Comparison of ENCODE assay signal across 25 cellular contexts in the genomic region with DNA sequence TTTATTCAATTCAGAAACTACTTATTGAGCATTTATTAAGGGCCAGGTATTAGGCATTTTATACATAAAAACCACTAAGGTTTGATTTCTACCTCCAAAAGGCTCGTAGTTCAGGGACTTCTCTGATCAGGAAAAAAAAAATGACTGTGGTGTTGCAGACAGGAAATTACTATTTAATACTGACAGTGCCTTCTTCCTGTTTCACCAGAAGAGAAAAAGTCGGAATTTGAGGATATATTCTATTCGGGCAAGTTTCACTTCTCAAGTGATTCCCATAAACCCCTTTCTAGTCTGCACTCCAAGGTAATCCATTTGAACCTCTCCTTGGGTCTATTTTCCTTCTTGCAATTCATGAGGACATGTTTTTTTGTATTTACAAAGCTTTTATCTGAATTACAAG. TPM values are rescaled to one million over a fixed set of nuclear protein-coding genes. Genes with fewer than 3 reads are reported as not detected.
DNase-seq lines count a peak whose midpoint lies in the region; ATAC-seq and TF ChIP-seq lines count a peak whose summit lies in the region.
"Had no signal": no experiment of that assay in that cellular context is flagged by ENCODE, and none has a peak within 500 bp of the region (broad histone marks: within the 10 kb centered on the region; RNA-seq: fewer than 3 reads in every experiment).

No MANE protein-coding gene starts in this region.

- POLR2A ChIA-PET in HCT116 (lab: Charles Lee), result no interaction called here

- peak overlapping the region; percentile 87 for H3K27ac Mint-ChIP-seq in memory B cell
- H3K27ac Mint-ChIP-seq: activated naive CD8-positive, alpha-beta T cell; activated T-helper 1 cell treated with anti-CD3 and anti-CD28 coated beads, Interleukin-12 subunit alpha, Interleukin-12 subunit beta, Interleukin-2, Interleukin-4 antibody, amounts not matched to agents 30 ng/mL and 10 ng/mL and 1 ng/mL, durations not matched to agents 14 hours and 24 hours and 36 hours; nephron had no signal

- intact Hi-C loops in HCT116 (cut with micrococcal nuclease), result no loop called here

- CTCF ChIA-PET in HCT116 (lab: Charles Lee), result no interaction called here

- no TSS peak for BruUV-seq in HCT116 (replicated peaks; lab: Mats Ljungman, UMichigan)

- H3K27me3 Mint-ChIP-seq in memory B cell, result no peaks in the 10 kb centered on the region
- H3K27me3 Mint-ChIP-seq: activated naive CD8-positive, alpha-beta T cell had no signal

- TF ChIP-seq RAD21 in HCT116 (IDR thresholded peaks at IDR 0.05; ENCODE audit: low read depth), result no peak

- RAD21 ChIA-PET in HCT116 (lab: Charles Lee; ENCODE audit: low non-redundant PET in 1 of 2, low total read pairs in 2 of 2, uncharacterized antibody in 2 of 2, unreplicated experiment in 2 of 2), result no interaction called here

- peaks cover 23% of the 10 kb centered on the region for H3K4me1 Mint-ChIP-seq in memory B cell
- H3K4me1 Mint-ChIP-seq: nephron had no signal

- H3K36me3 ChIP-seq in BLaER1 (no peaks in the 10 kb centered on the region), HCT116 (ENCODE audit: control insufficient read depth in 1 of 2, insufficient read depth in 2 of 2, low read length in 2 of 2) (no peaks in the 10 kb centered on the region), SU-DHL-6 (ENCODE audit: low read length) (no peaks in the 10 kb centered on the region)
- H3K36me3 ChIP-seq: SJSA1 had no signal

- peak overlapping the region; percentile 29 for H3K4me3 Mint-ChIP-seq in memory B cell
- H3K4me3 Mint-ChIP-seq: activated naive CD8-positive, alpha-beta T cell; activated T-helper 1 cell treated with anti-CD3 and anti-CD28 coated beads, Interleukin-12 subunit alpha, Interleukin-12 subunit beta, Interleukin-2, Interleukin-4 antibody, amounts not matched to agents 30 ng/mL and 10 ng/mL and 1 ng/mL, durations not matched to agents 14 hours and 24 hours and 36 hours; nephron had no signal

- H3K9me3 ChIP-seq in BLaER1 (peaks cover 8% of the 10 kb centered on the region), HCT116 (ENCODE audit: control insufficient read depth in 1 of 2, insufficient read depth in 1 of 2, low read depth in 1 of 2, low read length in 2 of 2) (no peaks in the 10 kb centered on the region), SU-DHL-6 (ENCODE audit: insufficient read depth, low read length) (no peaks in the 10 kb centered on the region)
- H3K9me3 ChIP-seq: body of pancreas, SJSA1 had no signal

- H3K4me2 ChIP-seq in BLaER1, result peak overlapping the region; percentile 94
- H3K4me2 ChIP-seq in HCT116 (ENCODE audit: low read length), result no peak overlapping the region
- H3K4me2 ChIP-seq in SU-DHL-6 (ENCODE audit: low read depth, low read length, poor library complexity, severe bottlenecking), result peak overlapping the region; percentile 22
- H3K4me2 ChIP-seq: hepatocyte had no signal

- H4K20me1 ChIP-seq in BLaER1 (no peaks in the 10 kb centered on the region), HCT116 (ENCODE audit: insufficient read depth) (no peaks in the 10 kb centered on the region), SU-DHL-6 (ENCODE audit: low read depth, low read length) (no peaks in the 10 kb centered on the region)

- ATAC-seq in HCT116 (no peak), memory B cell (ENCODE audit: low read depth) (peak; percentile 23), GM19467 (IDR thresholded peaks at IDR 0.05; ENCODE audit: unreplicated experiment) (no peak), GM21528 (IDR thresholded peaks at IDR 0.05; ENCODE audit: low FRiP score, unreplicated experiment) (no peak)
- ATAC-seq: Panc1 had no signal

- H3K27ac ChIP-seq in BLaER1 (peak overlapping the region; percentile 86), HCT116 (ENCODE audit: low read depth, low read length) (no peak overlapping the region), SU-DHL-6 (ENCODE audit: low read depth, low read length) (no peak overlapping the region)
- H3K27ac ChIP-seq: foreskin keratinocyte, hepatocyte, SJSA1 had no signal

- no peak for TF ChIP-seq CTCF in HCT116 (IDR thresholded peaks at IDR 0.05 in 2 of 3, conservative IDR thresholded peaks at IDR 0.05 in 1 of 3; ENCODE audit: borderline replicate concordance in 1 of 3, insufficient read depth in 1 of 3, low read depth in 2 of 3, low read length in 2 of 3)
- no peak for TF ChIP-seq CTCF in SU-DHL-6 (IDR thresholded peaks at IDR 0.05; ENCODE audit: insufficient read depth, low read length, poor library complexity, severe bottlenecking)

- H3F3A ChIP-seq in SU-DHL-6 (ENCODE audit: insufficient read depth), result no peaks in the 10 kb centered on the region

- no peaks in the 10 kb centered on the region for H3K9me3 Mint-ChIP-seq in memory B cell
- H3K9me3 Mint-ChIP-seq: activated T-helper 1 cell treated with anti-CD3 and anti-CD28 coated beads, Interleukin-12 subunit alpha, Interleukin-12 subunit beta, Interleukin-2, Interleukin-4 antibody, amounts not matched to agents 30 ng/mL and 10 ng/mL and 1 ng/mL, durations not matched to agents 14 hours and 24 hours and 36 hours; nephron had no signal

- H3K4me3 ChIP-seq in BLaER1 (peak overlapping the region; percentile 68), HCT116 (replicated peaks in 1 of 2; ENCODE audit: low read depth in 1 of 2, low read length in 2 of 2) (no peak overlapping the region), SU-DHL-6 (ENCODE audit: insufficient read depth, low read length, poor library complexity, severe bottlenecking) (no peak overlapping the region)
- H3K4me3 ChIP-seq: body of pancreas, hepatocyte, SJSA1 had no signal

- no peaks in the 10 kb centered on the region for H3K79me2 ChIP-seq in HCT116 (ENCODE audit: insufficient read depth, low read length)
- H3K79me2 ChIP-seq in SU-DHL-6 (ENCODE audit: insufficient read depth, low read length), result no peaks in the 10 kb centered on the region
- H3K79me2 ChIP-seq: hepatocyte had no signal

- no peaks in the 10 kb centered on the region for H3K36me3 Mint-ChIP-seq in memory B cell
- H3K36me3 Mint-ChIP-seq: activated naive CD8-positive, alpha-beta T cell had no signal

- H3K4me1 ChIP-seq in BLaER1 (peaks cover 96% of the 10 kb centered on the region), HCT116 (ENCODE audit: control insufficient read depth in 1 of 2, insufficient read depth in 2 of 2, low read length in 2 of 2) (no peaks in the 10 kb centered on the region)
- H3K4me1 ChIP-seq: foreskin keratinocyte, SJSA1 had no signal

- H3K27me3 ChIP-seq in BLaER1, result no peaks in the 10 kb centered on the region
- no peaks in the 10 kb centered on the region for H3K27me3 ChIP-seq in HCT116 (ENCODE audit: insufficient read depth, low read length)
- H3K27me3 ChIP-seq in SU-DHL-6 (ENCODE audit: low read length), result no peaks in the 10 kb centered on the region
- H3K27me3 ChIP-seq: body of pancreas, foreskin keratinocyte, hepatocyte, SJSA1 had no signal

- H3K9ac ChIP-seq in BLaER1, result peak overlapping the region; percentile 83
- no peak overlapping the region for H3K9ac ChIP-seq in HCT116 (ENCODE audit: low read length)
- no peak overlapping the region for H3K9ac ChIP-seq in SU-DHL-6 (ENCODE audit: low read length)

- DNase-seq in HCT116 (ENCODE audit: low read depth, low spot score) (no peak), memory B cell (ENCODE audit: low spot score in 2 of 2) (no peak), cortex of kidney (lab: John Stamatoyannopoulos, UW) (no peak), OCI-M2 (lab: John Stamatoyannopoulos, UW; ENCODE audit: unreplicated experiment) (no peak)
- DNase-seq: body of pancreas; DMS79 treated with DMSO at 0.1 percent for 48 hours; foreskin keratinocyte; KG1; NCI-H1417; NCI-H526 treated with DMSO at 0.1 percent for 48 hours; small intestine; stimulated activated CD4-positive, alpha-beta T cell treated with anti-CD3 and anti-CD28 coated beads, Interleukin-4, amount 100 ng/mL, for 24 hours; substantia nigra; T1000 had no signal

- H2AFZ ChIP-seq in HCT116 (ENCODE audit: low read depth, low read length, poor library complexity, severe bottlenecking) (peak overlapping the region; percentile 14), SU-DHL-6 (ENCODE audit: low read depth, low read length, severe bottlenecking) (no peak overlapping the region)
- H2AFZ ChIP-seq: hepatocyte had no signal

- no peak for TF ChIP-seq POLR2A in HCT116 (IDR thresholded peaks at IDR 0.05; ENCODE audit: borderline replicate concordance, extremely low read depth, insufficient read depth, insufficient read length)

- H3K9me2 ChIP-seq in HCT116 (ENCODE audit: insufficient read depth) (no peaks in the 10 kb centered on the region), SU-DHL-6 (replicated peaks; ENCODE audit: insufficient read depth, low read length) (no peaks in the 10 kb centered on the region)

TF ChIP-seq in HCT116, 20 proteins besides CTCF, POLR2A, EP300 and RAD21:
- no peak for TF ChIP-seq JUND (IDR thresholded peaks at IDR 0.05)

RNA-seq across cellular contexts. Expression of a gene that starts 15.3 kb away (rescaled TPM):
- not detected for total RNA-seq in HCT116 (2021; ENCODE audit: unreplicated experiment)
- not detected in 2 replicates for polyA plus RNA-seq in HCT116 (2012)
- total RNA-seq: foreskin keratinocyte, pulmonary artery endothelial cell, SJSA1 had no signal
- polyA plus RNA-seq: foreskin keratinocyte, hepatocyte had no signal
